In genomic region chr1:206653715-206654459, GRCh38 we compare ENCODE assay signal across 27 cellular contexts. TPM values are rescaled to one million over a fixed set of nuclear protein-coding genes. Genes with fewer than 3 reads are reported as not detected.
DNase-seq lines count a peak whose midpoint lies in the region; ATAC-seq, FAIRE-seq and TF ChIP-seq lines count a peak whose summit lies in the region.
"Had no signal": no experiment of that assay in that cellular context is flagged by ENCODE, and none has a peak within 500 bp of the region (broad histone marks: within the 10 kb centered on the region; RNA-seq: fewer than 3 reads in every experiment).

No MANE protein-coding gene starts in this region.

- H3K4me2 ChIP-seq in keratinocyte (ENCODE audit: control insufficient read depth, extremely low read depth, insufficient read depth, low read depth, low read length), result peak overlapping the region; percentile 11
- H3K4me2 ChIP-seq: A549 had no signal

- dilution Hi-C loops in keratinocyte (cut with MboI; ENCODE audit: extremely low pct_ligation_motif_present, low sequenced_read_pairs), result no loop called here

- no peaks in the 10 kb centered on the region for H3K9me3 ChIP-seq in right atrium auricular region
- no peaks in the 10 kb centered on the region for H3K9me3 ChIP-seq in keratinocyte (ENCODE audit: control insufficient read depth, low read depth, low read length)
- H3K9me3 ChIP-seq: A549 had no signal

- H3K79me2 ChIP-seq in keratinocyte (ENCODE audit: control insufficient read depth, insufficient read depth, low read length), result no peaks in the 10 kb centered on the region

- no peak for DNase-seq in right atrium auricular region (ENCODE audit: low spot score)
- DNase-seq in left ventricle myocardium superior, result no peak
- DNase-seq in bronchial epithelial cell (ENCODE audit: low read depth), result peak; percentile 75
- DNase-seq in keratinocyte (ENCODE audit: low read depth, low spot score), result no peak
- DNase-seq in GM13976 (ENCODE audit: low spot score), result no peak
- DNase-seq: AML-193, Calu3, DMS153, DND-41, GM23248, H7, Karpas-422, NCI-H1092 treated with DMSO at 0.1 percent for 48 hours, NCI-H1436, NCI-H187, NCI-H2081 treated with DMSO at 0.1 percent for 48 hours, NCI-H2171, NCI-H226, NCI-H510A, NCI-H69, SHP77 treated with DMSO at 0.1 percent for 48 hours had no signal

- H3K27ac ChIP-seq in right atrium auricular region, result peak overlapping the region; percentile 77
- no peak overlapping the region for H3K27ac ChIP-seq in keratinocyte (ENCODE audit: control insufficient read depth, insufficient read depth, low read length)
- H3K27ac ChIP-seq: A549, GM23248, RWPE1 had no signal

- in situ Hi-C loops in GM13976 (cut with MboI; ENCODE audit: low sequenced_read_pairs, unreplicated experiment), result no loop called here

- ATAC-seq in left ventricle myocardium superior (no peak), HG03196 (IDR thresholded peaks at IDR 0.05; ENCODE audit: unreplicated experiment) (no peak), GM18520 (IDR thresholded peaks at IDR 0.05; ENCODE audit: unreplicated experiment) (no peak)
- ATAC-seq: A549, Panc1 had no signal

- FAIRE-seq in bronchial epithelial cell (lab: Jason Lieb, UNC), result no peak
- no peak for FAIRE-seq in keratinocyte (lab: Jason Lieb, UNC)
- FAIRE-seq: A549, GM12892 had no signal

- H3K9me1 ChIP-seq in keratinocyte (ENCODE audit: control insufficient read depth, extremely low read depth, insufficient read depth, low read length), result no peaks in the 10 kb centered on the region

- TF ChIP-seq CTCF in right atrium auricular region (IDR thresholded peaks at IDR 0.05) (no peak), bronchial epithelial cell (IDR thresholded peaks at IDR 0.05; ENCODE audit: insufficient read depth, low read length, severe bottlenecking) (no peak), keratinocyte (optimal IDR thresholded peaks at IDR 0.05 in 1 of 3, IDR thresholded peaks at IDR 0.05 in 1 of 3, conservative IDR thresholded peaks at IDR 0.05 in 1 of 3; ENCODE audit: extremely low read depth in 1 of 3, insufficient read depth in 2 of 3, low read length in 3 of 3) (no peak), GM13976 (IDR thresholded peaks at IDR 0.05; ENCODE audit: borderline replicate concordance, control extremely low read depth, extremely low read depth, insufficient read depth, missing control alignments) (no peak)

- H3K4me1 ChIP-seq in right atrium auricular region (peaks cover 0 to 73% of the 10 kb centered on the region in 2 donors), keratinocyte (ENCODE audit: control insufficient read depth, extremely low read depth, insufficient read depth, low read length) (peaks cover 8% of the 10 kb centered on the region)
- H3K4me1 ChIP-seq: A549 had no signal

- no peaks in the 10 kb centered on the region for H4K20me1 ChIP-seq in keratinocyte (ENCODE audit: control insufficient read depth, extremely low read depth, insufficient read depth, low read length)

- intact Hi-C loops in left ventricle myocardium superior (cut with micrococcal nuclease), result no loop called here

- H3K4me3 ChIP-seq in right atrium auricular region (no peak overlapping the region), bronchial epithelial cell (ENCODE audit: low read depth, low read length) (no peak overlapping the region), keratinocyte (ENCODE audit: control insufficient read depth in 2 of 3, extremely low read depth in 1 of 3, insufficient read depth in 2 of 3, low read depth in 1 of 3, low read length in 3 of 3) (peak overlapping the region in 1 of 3 experiments; percentile 6)
- H3K4me3 ChIP-seq: A549, GM23248 had no signal

- H3K27me3 ChIP-seq in right atrium auricular region (no peaks in the 10 kb centered on the region), bronchial epithelial cell (ENCODE audit: control insufficient read depth, insufficient read depth, low read length) (no peaks in the 10 kb centered on the region), keratinocyte (ENCODE audit: control insufficient read depth, extremely low read depth, insufficient read depth, low read length) (no peaks in the 10 kb centered on the region)

- H3K9ac ChIP-seq in keratinocyte (ENCODE audit: control insufficient read depth, extremely low read depth, insufficient read depth, low read length), result no peak overlapping the region
- H3K9ac ChIP-seq: GM23248 had no signal

- no peak overlapping the region for H2AFZ ChIP-seq in keratinocyte (ENCODE audit: control insufficient read depth, low read length)
- H2AFZ ChIP-seq: GM23248 had no signal

- no peaks in the 10 kb centered on the region for H3K36me3 ChIP-seq in right atrium auricular region
- no peaks in the 10 kb centered on the region for H3K36me3 ChIP-seq in bronchial epithelial cell (ENCODE audit: control insufficient read depth, insufficient read depth, low read length)
- H3K36me3 ChIP-seq in keratinocyte (ENCODE audit: control insufficient read depth in 2 of 2, extremely low read depth in 1 of 2, insufficient read depth in 2 of 2, low read length in 2 of 2), result peaks cover 0 to 8% of the 10 kb centered on the region in 2 experiments

RNA-seq across cellular contexts. Expression of gene DYRK3, which starts 18.6 kb away (rescaled TPM):
- total RNA-seq in right atrium auricular region (10 to 100 TPM; 16.5 to 20.6 TPM), left ventricle myocardium superior (22.2 TPM), bronchial epithelial cell (51.0 and 58.2 TPM in 2 replicates)
- 9.9 to 15.0 TPM (median 11.8 TPM) in 3 replicates for polyA plus RNA-seq in keratinocyte
- 5.2 TPM for polyA plus RNA-seq in keratinocyte (2011; ENCODE audit: low read depth)
- polyA plus RNA-seq in keratinocyte (2011; cell fraction: cytosol; rRNA removed), result 7.7 and 11.3 TPM in 2 replicates
- 12.3 and 13.7 TPM in 2 replicates for polyA plus RNA-seq in keratinocyte (2011; cell fraction: nucleus; rRNA removed)
- 5.4 and 14.0 TPM in 2 replicates for polyA plus RNA-seq in keratinocyte (2012; ENCODE audit: low replicate concordance)
- 9.4 to 17.9 TPM (median 14.7 TPM) in 3 replicates for polyA minus RNA-seq in keratinocyte
- 15.3 TPM for polyA minus RNA-seq in keratinocyte (2011; cell fraction: cytosol; rRNA and poly(A)+ RNA removed)
- 13.9 and 24.7 TPM in 2 replicates for polyA minus RNA-seq in keratinocyte (2011; cell fraction: nucleus; rRNA and poly(A)+ RNA removed)

RNA-seq across cellular contexts. Expression of gene MAPKAPK2, which starts 30.8 kb away (rescaled TPM):
- total RNA-seq in right atrium auricular region (100 to 1,000 TPM; 136 to 158 TPM), left ventricle myocardium superior (228 TPM), bronchial epithelial cell (23.2 and 33.2 TPM in 2 replicates)
- 41.5 to 67.0 TPM (median 42.1 TPM) in 3 replicates for polyA plus RNA-seq in keratinocyte
- polyA plus RNA-seq in keratinocyte (2011; ENCODE audit: low read depth), result 21.7 TPM
- 60.1 and 61.0 TPM in 2 replicates for polyA plus RNA-seq in keratinocyte (2011; cell fraction: cytosol; rRNA removed)
- 49.3 and 51.2 TPM in 2 replicates for polyA plus RNA-seq in keratinocyte (2011; cell fraction: nucleus; rRNA removed)
- 44.0 and 47.9 TPM in 2 replicates for polyA plus RNA-seq in keratinocyte (2012; ENCODE audit: low replicate concordance)
- polyA minus RNA-seq in keratinocyte, result 52.2 to 83.1 TPM (median 53.9 TPM) in 3 replicates
- 45.8 TPM for polyA minus RNA-seq in keratinocyte (2011; cell fraction: cytosol; rRNA and poly(A)+ RNA removed)
- 18.9 and 26.6 TPM in 2 replicates for polyA minus RNA-seq in keratinocyte (2011; cell fraction: nucleus; rRNA and poly(A)+ RNA removed)

RNA-seq across cellular contexts. Expression of gene EIF2D, which starts 41.6 kb away (rescaled TPM):
- total RNA-seq in right atrium auricular region (10 to 100 TPM; 21.7 to 30.4 TPM), left ventricle myocardium superior (26.4 TPM), bronchial epithelial cell (52.0 and 56.1 TPM in 2 replicates)
- 59.9 to 66.4 TPM (median 60.6 TPM) in 3 replicates for polyA plus RNA-seq in keratinocyte
- 21.4 TPM for polyA plus RNA-seq in keratinocyte (2011; ENCODE audit: low read depth)
- polyA plus RNA-seq in keratinocyte (2011; cell fraction: cytosol; rRNA removed), result 55.7 and 62.1 TPM in 2 replicates
- 64.0 and 66.2 TPM in 2 replicates for polyA plus RNA-seq in keratinocyte (2011; cell fraction: nucleus; rRNA removed)
- polyA plus RNA-seq in keratinocyte (2012; ENCODE audit: low replicate concordance), result 27.5 and 39.8 TPM in 2 replicates
- 29.9 to 48.8 TPM (median 47.8 TPM) in 3 replicates for polyA minus RNA-seq in keratinocyte
- 27.0 TPM for polyA minus RNA-seq in keratinocyte (2011; cell fraction: cytosol; rRNA and poly(A)+ RNA removed)
- 12.0 and 21.8 TPM in 2 replicates for polyA minus RNA-seq in keratinocyte (2011; cell fraction: nucleus; rRNA and poly(A)+ RNA removed)
